Comparison of ENCODE assay signal across 8 cellular contexts in the genomic region with DNA sequence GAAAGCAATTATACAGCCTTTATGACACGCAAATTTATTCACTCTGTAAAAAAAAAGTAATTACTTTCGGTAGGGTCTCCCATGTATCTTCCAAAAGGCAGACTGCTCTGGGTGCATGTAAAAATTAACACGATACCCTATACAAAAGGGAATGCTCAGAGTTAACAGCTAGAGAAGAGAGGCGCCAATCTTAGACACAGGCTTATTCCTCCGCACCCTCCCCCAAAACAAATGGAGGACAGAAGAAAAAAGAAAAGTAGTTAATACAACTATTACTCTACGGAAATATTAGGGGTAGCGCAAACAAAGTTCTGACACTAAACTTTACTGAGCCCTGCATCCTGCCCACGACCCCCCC. TPM values are rescaled to one million over a fixed set of nuclear protein-coding genes. Genes with fewer than 3 reads are reported as not detected.
DNase-seq lines count a peak whose midpoint lies in the region; ATAC-seq, FAIRE-seq and TF ChIP-seq lines count a peak whose summit lies in the region.

No MANE protein-coding gene starts in this region.

- H3K27me3 ChIP-seq in AG04450 (ENCODE audit: control insufficient read depth, insufficient read depth, low read length), result no peaks in the 10 kb centered on the region
- H3K27me3 ChIP-seq in endothelial cell of umbilical vein (ENCODE audit: control insufficient read depth in 2 of 2, insufficient read depth in 2 of 2, low read length in 2 of 2), result no peaks in the 10 kb centered on the region
- no peaks in the 10 kb centered on the region for H3K27me3 ChIP-seq in neuron (ENCODE audit: insufficient read depth, low read length)

- peak; percentile 16 for ATAC-seq in GM19452 (IDR thresholded peaks at IDR 0.05; ENCODE audit: unreplicated experiment)

- H3K9ac ChIP-seq in endothelial cell of umbilical vein (replicated peaks; ENCODE audit: extremely low read depth, insufficient read depth, low read length), result peak overlapping the region; percentile 96

- H3K4me2 ChIP-seq in endothelial cell of umbilical vein (ENCODE audit: insufficient read depth, low read length), result peak overlapping the region; percentile 98

- H3K9me3 ChIP-seq in AG04450 (ENCODE audit: control insufficient read depth, insufficient read depth, low read length) (no peaks in the 10 kb centered on the region), endothelial cell of umbilical vein (replicated peaks; ENCODE audit: control insufficient read depth, insufficient read depth, low read length) (no peaks in the 10 kb centered on the region), neuron (ENCODE audit: low read length) (no peaks in the 10 kb centered on the region)

- H3K4me1 ChIP-seq in endothelial cell of umbilical vein (ENCODE audit: control insufficient read depth, extremely low read depth, insufficient read depth, low read length) (peaks cover 16% of the 10 kb centered on the region), neuron (ENCODE audit: insufficient read depth, low read length) (peaks cover 20% of the 10 kb centered on the region)

- TF ChIP-seq CTCF in AG04450 (IDR thresholded peaks at IDR 0.05; ENCODE audit: low read depth, low read length), result no peak
- no peak for TF ChIP-seq CTCF in endothelial cell of umbilical vein (IDR thresholded peaks at IDR 0.05; ENCODE audit: extremely low read depth in 1 of 2, insufficient read depth in 1 of 2, low read depth in 1 of 2, low read length in 2 of 2)

- CTCF ChIA-PET in AG04450 (lab: Charles Lee), result interaction anchor here (1.0 kb wide), 1 partner anchor 22 kb away, joined by 3 read pairs; no protein-coding TSS in a partner anchor
- CTCF ChIA-PET in endothelial cell of umbilical vein (lab: Charles Lee), result interaction anchor here (1.3 kb wide), 1 partner anchor 13 kb away, joined by 3 read pairs; no protein-coding TSS in a partner anchor

- peaks cover 3% of the 10 kb centered on the region for H3K79me2 ChIP-seq in endothelial cell of umbilical vein (ENCODE audit: control insufficient read depth, insufficient read depth, low read length)

- H4K20me1 ChIP-seq in endothelial cell of umbilical vein (replicated peaks; ENCODE audit: control insufficient read depth, extremely low read depth, insufficient read depth, low read length), result no peaks in the 10 kb centered on the region

- POLR2A ChIA-PET in AG04450 (lab: Yijun Ruan, JAX) (no interaction called here), endothelial cell of umbilical vein (lab: Charles Lee) (no interaction called here)

- BruUV-seq in endothelial cell of umbilical vein (replicated peaks; lab: Mats Ljungman, UMichigan), result TSS peak; percentile 75

- H3K27ac ChIP-seq in AG04450 (ENCODE audit: low read depth, low read length) (no peak overlapping the region), endothelial cell of umbilical vein (ENCODE audit: insufficient read depth, low read depth, low read length) (peak overlapping the region; percentile 92)

- dilution Hi-C loops in endothelial cell of umbilical vein (cut with MboI; ENCODE audit: extremely low pct_ligation_motif_present, low sequenced_read_pairs), result no loop called here

- H3K4me3 ChIP-seq in AG04450 (ENCODE audit: low read depth, low read length) (peak overlapping the region; percentile 85), endothelial cell of umbilical vein (replicated peaks in 1 of 3; ENCODE audit: insufficient read depth in 1 of 3, low read depth in 1 of 3, low read length in 3 of 3) (peak overlapping the region; percentile 63 to 99 (median 98)), neuron (ENCODE audit: low read length) (peak overlapping the region; percentile 90)

- FAIRE-seq in endothelial cell of umbilical vein (lab: Jason Lieb, UNC), result no peak

- intact Hi-C loops in endothelial cell of umbilical vein (cut with micrococcal nuclease), result loop anchor here (1.0 to 10.0 kb wide), 4 partner anchors 316 to 1089 kb away; partner anchors contain the start of gene GPR63

- peak overlapping the region; percentile 85 for H2AFZ ChIP-seq in endothelial cell of umbilical vein (ENCODE audit: low read depth, low read length)
- peak overlapping the region; percentile 92 for H2AFZ ChIP-seq in neuron (ENCODE audit: low read depth, low read length)

- TF ChIP-seq POLR2A in endothelial cell of umbilical vein (IDR thresholded peaks at IDR 0.05; ENCODE audit: low read depth, low read length), result no peak

- H3K9me1 ChIP-seq in endothelial cell of umbilical vein (replicated peaks; ENCODE audit: control insufficient read depth, extremely low read depth, insufficient read depth, low read length), result no peaks in the 10 kb centered on the region

- H3K36me3 ChIP-seq in endothelial cell of umbilical vein (ENCODE audit: control insufficient read depth in 2 of 2, extremely low read depth in 1 of 2, insufficient read depth in 2 of 2, low read length in 2 of 2) (no peaks in the 10 kb centered on the region), neuron (ENCODE audit: insufficient read depth, low read length) (peaks cover 14% of the 10 kb centered on the region)

- DNase-seq in AG04450 (ENCODE audit: low read depth, low spot score) (no peak), NCI-H526 treated with DMSO at 0.1 percent for 48 hours (lab: John Stamatoyannopoulos, UW) (peak; percentile 72), endothelial cell of umbilical vein (ENCODE audit: low read depth, low spot score) (no peak), ureter (ENCODE audit: low spot score) (no peak), DMS 273 treated with DMSO at 0.1 percent for 48 hours (lab: John Stamatoyannopoulos, UW) (no peak), OCI-M1 (lab: John Stamatoyannopoulos, UW) (no peak)

TF ChIP-seq in endothelial cell of umbilical vein, 7 proteins besides CTCF, POLR2A, EP300 and RAD21:
- no peak for TF ChIP-seq GATA2 (IDR thresholded peaks at IDR 0.05; ENCODE audit: insufficient read depth, insufficient read length, low read depth, low read length)
- TF ChIP-seq FOS (IDR thresholded peaks at IDR 0.05; ENCODE audit: borderline replicate concordance, insufficient read depth, low read length), result no peak
- no peak for TF ChIP-seq MYC (IDR thresholded peaks at IDR 0.05; ENCODE audit: low read depth, low read length)
- TF ChIP-seq JUN (IDR thresholded peaks at IDR 0.05; ENCODE audit: borderline replicate concordance, insufficient read depth, insufficient read length, low read depth), result no peak
- TF ChIP-seq, protein P1, sequence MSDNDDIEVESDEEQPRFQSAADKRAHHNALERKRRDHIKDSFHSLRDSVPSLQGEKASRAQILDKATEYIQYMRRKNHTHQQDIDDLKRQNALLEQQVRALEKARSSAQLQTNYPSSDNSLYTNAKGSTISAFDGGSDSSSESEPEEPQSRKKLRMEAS (IDR thresholded peaks at IDR 0.05; ENCODE audit: insufficient read depth, insufficient read length), result no peak
- TF ChIP-seq POLR2AphosphoS5 (IDR thresholded peaks at IDR 0.05; ENCODE audit: insufficient read depth, low read depth, low read length), result no peak
- TF ChIP-seq EZH2 (IDR thresholded peaks at IDR 0.05; ENCODE audit: borderline replicate concordance, low read depth, low read length, severe bottlenecking), result no peak

RNA-seq across cellular contexts. Expression of gene UFL1, which starts 0.4 kb away (rescaled TPM):
- 12.9 and 15.3 TPM in 2 replicates for polyA plus RNA-seq in AG04450 (2011; rRNA removed)
- polyA minus RNA-seq in AG04450 (2011; rRNA and poly(A)+ RNA removed), result 5.0 and 10.1 TPM in 2 replicates
- total RNA-seq in endothelial cell of umbilical vein, result 18.3 and 19.6 TPM in 2 replicates
- polyA plus RNA-seq in endothelial cell of umbilical vein, result 2.1 and 3.4 TPM in 2 replicates
- 3.8 and 4.4 TPM in 2 replicates for polyA plus RNA-seq in endothelial cell of umbilical vein (2011; cell fraction: cytosol; rRNA removed)
- polyA plus RNA-seq in endothelial cell of umbilical vein (2011; cell fraction: nucleus; rRNA removed), result 14.9 and 19.4 TPM in 2 replicates
- polyA plus RNA-seq in endothelial cell of umbilical vein (2012), result 12.5 and 16.3 TPM in 2 replicates
- polyA minus RNA-seq in endothelial cell of umbilical vein, result 5.7 and 6.2 TPM in 2 replicates
- 3.1 TPM for polyA minus RNA-seq in endothelial cell of umbilical vein (2011; cell fraction: cytosol; rRNA and poly(A)+ RNA removed)
- polyA minus RNA-seq in endothelial cell of umbilical vein (2011; cell fraction: nucleus; rRNA and poly(A)+ RNA removed), result 9.4 and 10.1 TPM in 2 replicates
- 39.6 TPM for total RNA-seq in ureter

RNA-seq across cellular contexts. Expression of gene FHL5, which starts 41.7 kb away (rescaled TPM):
- polyA plus RNA-seq in AG04450 (2011; rRNA removed), result not detected in 2 replicates
- polyA minus RNA-seq in AG04450 (2011; rRNA and poly(A)+ RNA removed), result not detected in 2 replicates
- not detected in 2 replicates for total RNA-seq in endothelial cell of umbilical vein
- polyA plus RNA-seq in endothelial cell of umbilical vein, result not detected in 2 replicates
- polyA plus RNA-seq in endothelial cell of umbilical vein (2011; cell fraction: cytosol; rRNA removed), result not detected in 2 replicates
- polyA plus RNA-seq in endothelial cell of umbilical vein (2011; cell fraction: nucleus; rRNA removed), result not detected in 2 replicates
- not detected in 2 replicates for polyA plus RNA-seq in endothelial cell of umbilical vein (2012)
- not detected in 2 replicates for polyA minus RNA-seq in endothelial cell of umbilical vein
- polyA minus RNA-seq in endothelial cell of umbilical vein (2011; cell fraction: cytosol; rRNA and poly(A)+ RNA removed), result not detected
- polyA minus RNA-seq in endothelial cell of umbilical vein (2011; cell fraction: nucleus; rRNA and poly(A)+ RNA removed), result not detected in 2 replicates
- total RNA-seq in ureter, result 14.9 TPM

Comparison
In these comparisons a context has a peak if more than half of its experiments do, and no peak if none do; other contexts are left out.
1. RNA of gene FHL5, which starts 41.7 kb away (total RNA-seq): 14.9 TPM in ureter (single experiment); not detected in endothelial cell of umbilical vein; every median in the first group is over 10 times any median in the second.
2. Peak in every context shown above with its lines, with median percentiles within 50 percentile points of each other: H3K4me3 ChIP-seq.